36 cellular contexts compared by ENCODE assay signal in the genomic region with DNA sequence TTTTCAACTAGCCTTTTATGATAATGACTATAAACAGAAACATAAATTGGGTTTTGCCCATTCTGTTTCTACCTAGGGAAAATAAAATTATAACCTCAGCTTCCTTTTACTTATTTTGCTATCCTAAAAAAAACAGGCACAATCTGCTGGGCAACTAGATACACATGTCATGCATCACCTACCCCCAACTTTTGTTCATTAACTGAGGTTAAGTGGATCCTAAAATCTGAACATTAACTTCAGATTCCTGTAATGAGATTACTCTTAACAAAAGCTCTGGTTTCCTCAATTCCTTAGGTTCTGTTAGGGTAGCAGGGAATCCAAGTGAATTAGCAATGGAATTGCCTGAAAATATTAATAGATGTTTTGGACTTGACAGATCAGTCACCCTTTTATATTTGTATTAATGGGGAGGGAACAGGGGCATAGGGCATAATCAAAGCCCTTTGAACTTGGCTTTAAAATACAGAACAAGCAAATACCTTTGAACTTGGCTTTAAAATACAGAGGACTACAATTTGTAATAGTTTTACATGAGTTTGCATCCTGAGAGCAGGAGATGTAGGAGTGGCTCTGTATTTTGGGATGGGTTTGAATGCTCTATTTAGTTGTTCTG.
"Had no signal": no experiment of that assay in that cellular context is flagged by ENCODE, and none has a peak within 500 bp of the region (broad histone marks: within the 10 kb centered on the region; RNA-seq: fewer than 3 reads in every experiment).

No MANE protein-coding gene starts in this region.

- H3K4me3 ChIP-seq: adrenal gland, body of pancreas, breast epithelium had no signal

- H3K27me3 Mint-ChIP-seq: activated B cell treated with CpG ODN at 0.5 μM for 24 hours; activated CD4-positive, alpha-beta memory T cell treated with anti-CD3 and anti-CD28 coated beads for 36 hours; activated CD4-positive, alpha-beta T cell treated with anti-CD3 and anti-CD28 coated beads, Interleukin-2, amount 10 ng/mL, durations not matched to agents 24 days and 14 days; activated CD8-positive, alpha-beta memory T cell treated with anti-CD3 and anti-CD28 coated beads, Interleukin-2, amount 10 ng/mL, durations not matched to agents 7 days and 5 days; activated naive CD4-positive, alpha-beta T cell treated with anti-CD3 and anti-CD28 coated beads, Interleukin-2, amount 10 ng/mL, durations not matched to agents 7 days and 5 days; activated naive CD8-positive, alpha-beta T cell had no signal

- H3K9me3 ChIP-seq: adrenal gland, body of pancreas, breast epithelium had no signal

- H3K27me3 ChIP-seq: adrenal gland, body of pancreas, brain microvascular endothelial cell, breast epithelium had no signal

- DNase-seq: activated B cell treated with CpG ODN at 0.5 μM for 24 hours; activated CD4-positive, alpha-beta memory T cell treated with anti-CD3 and anti-CD28 coated beads for 36 hours; activated CD4-positive, alpha-beta T cell treated with anti-CD3 and anti-CD28 coated beads for 4 hours; activated CD4-positive, alpha-beta T cell treated with anti-CD3 and anti-CD28 coated beads, Interleukin-2, amount 10 ng/mL, durations not matched to agents 24 days and 14 days; activated CD4-positive, alpha-beta T cell treated with anti-CD3 and anti-CD28 coated beads, Interleukin-2, amount 50 U/mL, for 1 hour; activated CD4-positive, alpha-beta T cell treated with anti-CD3 and anti-CD28 coated beads, Interleukin-2, amount 50 U/mL, for 4 hours; activated CD4-positive, CD25-positive, alpha-beta regulatory T cell treated with anti-CD3 and anti-CD28 coated beads, Interleukin-2, amount 50 U/mL, for 72 hours; activated CD8-positive, alpha-beta memory T cell treated with anti-CD3 and anti-CD28 coated beads for 24 hours; activated CD8-positive, alpha-beta memory T cell treated with anti-CD3 and anti-CD28 coated beads, Interleukin-2, amount 10 ng/mL, durations not matched to agents 7 days and 5 days; activated CD8-positive, alpha-beta memory T cell treated with anti-CD3 and anti-CD28 coated beads, Interleukin-2, amount 50 U/mL, for 48 hours; activated CD8-positive, alpha-beta T cell treated with anti-CD3 and anti-CD28 coated beads, Interleukin-2, amount 10 ng/mL, durations not matched to agents 7 days and 5 days; activated effector memory CD4-positive, alpha-beta T cell treated with Interleukin-2 at 50 U/mL for 16 hours; activated gamma-delta T cell; activated naive CD4-positive, alpha-beta T cell treated with anti-CD3 and anti-CD28 coated beads, Interleukin-2, amount 10 ng/mL, durations not matched to agents 7 days and 5 days; activated naive CD4-positive, alpha-beta T cell treated with Interleukin-2 at 50 U/mL for 16 hours; activated naive CD8-positive, alpha-beta T cell treated with anti-CD3 and anti-CD28 coated beads, Interleukin-2, amount 10 ng/mL, durations not matched to agents 7 days and 5 days; activated T-cell treated with anti-CD3 and anti-CD28 coated beads, Interleukin-2, amount 50 U/mL, for 24 hours; activated T-cell treated with anti-CD3 and anti-CD28 coated beads, Interleukin-2, amount 50 U/mL, for 48 hours; adrenal gland; amniotic stem cell; aorta; body of pancreas; brain microvascular endothelial cell; central memory CD4-positive, alpha-beta T cell; T-helper 1 cell; T-helper 2 cell; T-helper 9 cell had no signal

- H3K9me3 Mint-ChIP-seq: activated CD4-positive, alpha-beta memory T cell treated with anti-CD3 and anti-CD28 coated beads for 36 hours; activated CD4-positive, alpha-beta T cell treated with anti-CD3 and anti-CD28 coated beads, Interleukin-2, amount 10 ng/mL, durations not matched to agents 24 days and 14 days; activated naive CD4-positive, alpha-beta T cell treated with anti-CD3 and anti-CD28 coated beads, Interleukin-2, amount 10 ng/mL, durations not matched to agents 7 days and 5 days; activated naive CD8-positive, alpha-beta T cell treated with anti-CD3 and anti-CD28 coated beads, Interleukin-2, amount 10 ng/mL, durations not matched to agents 7 days and 5 days; activated T-helper 2 cell treated with anti-CD3 and anti-CD28 coated beads, Interferon-gamma antibody, Interleukin-2, Interleukin-4, amounts not matched to agents 10 μg/mL and 5 μg/mL and 100 μg/mL, durations not matched to agents 14 hours and 24 hours and 36 hours; T-helper 1 cell treated with Interleukin-12 subunit alpha and Interleukin-12 subunit beta and Interleukin-4 antibody, amounts not matched to agents 30 μg/mL and 1 μg/mL, for 36 hours; T-helper 2 cell treated with Interferon-gamma antibody and Interleukin-4, amounts not matched to agents 5 μg/mL and 100 μg/mL, for 36 hours had no signal

- H3K36me3 ChIP-seq: adrenal gland, breast epithelium had no signal

- ATAC-seq: activated CD8-positive, alpha-beta memory T cell treated with anti-CD3 and anti-CD28 coated beads, Interleukin-2, amount 10 ng/mL, durations not matched to agents 7 days and 5 days; activated CD8-positive, alpha-beta T cell treated with anti-CD3 and anti-CD28 coated beads, Interleukin-2, amount 10 ng/mL, durations not matched to agents 7 days and 5 days; body of pancreas had no signal

- FAIRE-seq: astrocyte, TTC549 had no signal

- H3K36me3 Mint-ChIP-seq: activated CD4-positive, alpha-beta memory T cell treated with anti-CD3 and anti-CD28 coated beads for 36 hours; activated CD8-positive, alpha-beta memory T cell treated with anti-CD3 and anti-CD28 coated beads, Interleukin-2, amount 10 ng/mL, durations not matched to agents 7 days and 5 days; activated naive CD4-positive, alpha-beta T cell treated with anti-CD3 and anti-CD28 coated beads, Interleukin-2, amount 10 ng/mL, durations not matched to agents 7 days and 5 days; activated naive CD4-positive, alpha-beta T cell treated with anti-CD3 and anti-CD28 coated beads, Interleukin-2, amount 50 U/mL, for 24 hours; activated naive CD8-positive, alpha-beta T cell; activated naive CD8-positive, alpha-beta T cell treated with anti-CD3 and anti-CD28 coated beads, Interleukin-2, amount 10 ng/mL, durations not matched to agents 7 days and 5 days had no signal

- H3K4me1 ChIP-seq: adrenal gland, body of pancreas, breast epithelium had no signal

- H3K27ac ChIP-seq: adrenal gland, body of pancreas, brain microvascular endothelial cell, breast epithelium, VCaP had no signal

- H3K4me3 Mint-ChIP-seq: activated B cell treated with CpG ODN at 0.5 μM for 24 hours; activated CD4-positive, alpha-beta memory T cell treated with anti-CD3 and anti-CD28 coated beads for 36 hours; activated CD4-positive, alpha-beta T cell treated with anti-CD3 and anti-CD28 coated beads, Interleukin-2, amount 10 ng/mL, durations not matched to agents 24 days and 14 days; activated CD8-positive, alpha-beta memory T cell treated with anti-CD3 and anti-CD28 coated beads, Interleukin-2, amount 10 ng/mL, durations not matched to agents 7 days and 5 days; activated CD8-positive, alpha-beta T cell treated with anti-CD3 and anti-CD28 coated beads, Interleukin-2, amount 10 ng/mL, durations not matched to agents 7 days and 5 days; activated naive CD4-positive, alpha-beta T cell treated with anti-CD3 and anti-CD28 coated beads, Interleukin-2, amount 10 ng/mL, durations not matched to agents 7 days and 5 days; activated naive CD4-positive, alpha-beta T cell treated with anti-CD3 and anti-CD28 coated beads, Interleukin-2, amount 50 U/mL, for 24 hours; activated naive CD8-positive, alpha-beta T cell; activated naive CD8-positive, alpha-beta T cell treated with anti-CD3 and anti-CD28 coated beads, Interleukin-2, amount 10 ng/mL, durations not matched to agents 7 days and 5 days; activated T-cell treated with anti-CD3 and anti-CD28 coated beads, Interleukin-2, amount 50 U/mL, for 24 hours; T-helper 1 cell treated with Interleukin-12 subunit alpha and Interleukin-12 subunit beta and Interleukin-4 antibody, amounts not matched to agents 30 μg/mL and 1 μg/mL, for 36 hours; T-helper 2 cell treated with Interferon-gamma antibody and Interleukin-4, amounts not matched to agents 5 μg/mL and 100 μg/mL, for 36 hours had no signal

- H3K27ac Mint-ChIP-seq: activated B cell treated with CpG ODN at 0.5 μM for 24 hours; activated CD4-positive, alpha-beta memory T cell treated with anti-CD3 and anti-CD28 coated beads for 36 hours; activated CD4-positive, alpha-beta T cell treated with anti-CD3 and anti-CD28 coated beads, Interleukin-2, amount 10 ng/mL, durations not matched to agents 24 days and 14 days; activated CD8-positive, alpha-beta memory T cell treated with anti-CD3 and anti-CD28 coated beads, Interleukin-2, amount 10 ng/mL, durations not matched to agents 7 days and 5 days; activated CD8-positive, alpha-beta T cell treated with anti-CD3 and anti-CD28 coated beads, Interleukin-2, amount 10 ng/mL, durations not matched to agents 7 days and 5 days; activated naive CD4-positive, alpha-beta T cell treated with anti-CD3 and anti-CD28 coated beads, Interleukin-2, amount 10 ng/mL, durations not matched to agents 7 days and 5 days; activated naive CD4-positive, alpha-beta T cell treated with anti-CD3 and anti-CD28 coated beads, Interleukin-2, amount 50 U/mL, for 24 hours; activated naive CD8-positive, alpha-beta T cell; activated naive CD8-positive, alpha-beta T cell treated with anti-CD3 and anti-CD28 coated beads, Interleukin-2, amount 10 ng/mL, durations not matched to agents 7 days and 5 days; activated T-cell treated with anti-CD3 and anti-CD28 coated beads, Interleukin-2, amount 50 U/mL, for 24 hours; activated T-helper 2 cell treated with anti-CD3 and anti-CD28 coated beads, Interferon-gamma antibody, Interleukin-2, Interleukin-4, amounts not matched to agents 10 μg/mL and 5 μg/mL and 100 μg/mL, durations not matched to agents 14 hours and 24 hours and 36 hours; T-helper 1 cell treated with Interleukin-12 subunit alpha and Interleukin-12 subunit beta and Interleukin-4 antibody, amounts not matched to agents 30 μg/mL and 1 μg/mL, for 36 hours; T-helper 2 cell treated with Interferon-gamma antibody and Interleukin-4, amounts not matched to agents 5 μg/mL and 100 μg/mL, for 36 hours had no signal

- H3K4me1 Mint-ChIP-seq: activated B cell treated with CpG ODN at 0.5 μM for 24 hours; activated CD4-positive, alpha-beta T cell treated with anti-CD3 and anti-CD28 coated beads, Interleukin-2, amount 10 ng/mL, durations not matched to agents 24 days and 14 days; activated CD8-positive, alpha-beta memory T cell treated with anti-CD3 and anti-CD28 coated beads, Interleukin-2, amount 10 ng/mL, durations not matched to agents 7 days and 5 days; activated naive CD4-positive, alpha-beta T cell treated with anti-CD3 and anti-CD28 coated beads, Interleukin-2, amount 10 ng/mL, durations not matched to agents 7 days and 5 days; activated naive CD4-positive, alpha-beta T cell treated with anti-CD3 and anti-CD28 coated beads, Interleukin-2, amount 50 U/mL, for 24 hours; activated naive CD8-positive, alpha-beta T cell treated with anti-CD3 and anti-CD28 coated beads, Interleukin-2, amount 10 ng/mL, durations not matched to agents 7 days and 5 days had no signal
